Comparison of ENCODE assay signal across 2 cellular contexts in genomic region chr4:134700251-134700650, GRCh38.
TF ChIP-seq lines count a peak whose summit lies in the region.

No MANE protein-coding gene starts in this region.

TF ChIP-seq in HepG2, 621 proteins besides CTCF, POLR2A, EP300 and RAD21:
- TF ChIP-seq, protein P1, sequence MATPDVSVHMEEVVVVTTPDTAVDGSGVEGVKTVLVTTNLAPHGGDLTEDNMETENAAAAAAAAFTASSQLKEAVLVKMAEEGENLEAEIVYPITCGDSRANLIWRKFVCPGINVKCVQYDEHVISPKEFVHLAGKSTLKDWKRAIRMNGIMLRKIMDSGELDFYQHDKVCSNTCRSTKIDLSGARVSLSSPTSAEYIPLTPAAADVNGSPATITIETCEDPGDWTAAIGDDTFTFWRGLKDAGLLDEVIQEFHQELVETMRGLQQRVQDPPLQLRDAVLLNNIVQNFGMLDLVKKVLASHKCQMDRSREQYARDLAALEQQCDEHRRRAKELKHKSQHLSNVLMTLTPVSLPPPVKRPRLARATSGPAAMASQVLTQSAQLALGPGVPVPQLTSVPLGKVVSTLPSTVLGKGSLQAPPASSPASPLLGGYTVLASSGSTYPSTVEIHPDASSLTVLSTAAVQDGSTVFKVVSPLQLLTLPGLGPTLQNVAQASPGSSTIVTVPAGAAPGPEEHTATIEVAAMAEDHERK (CRISPR knock-in tag; IDR thresholded peaks at IDR 0.05; ENCODE audit: low read depth): no peak
- TF ChIP-seq ZNF225 (CRISPR knock-in tag; IDR thresholded peaks at IDR 0.05) (no peak), ZNF800 (CRISPR knock-in tag; IDR thresholded peaks at IDR 0.05) (no peak), TERF1 (CRISPR knock-in tag; IDR thresholded peaks at IDR 0.05) (no peak), CEBPB (IDR thresholded peaks at IDR 0.05; ENCODE audit: borderline replicate concordance, low read depth, low read length) (peak; percentile 70)

TF ChIP-seq in H1, 55 proteins besides CTCF, POLR2A, EP300 and RAD21:
- TF ChIP-seq MAX (IDR thresholded peaks at IDR 0.05): no peak
- TF ChIP-seq CEBPB (IDR thresholded peaks at IDR 0.05; ENCODE audit: low read depth, low read length): peak; percentile 31; the same call in 1 of the 2 replicates
TF ChIP-seq in H1: peak in this region for 1.
